8 cellular contexts compared by ENCODE assay signal in genomic region chrX:19350831-19351447, GRCh38. TPM values are rescaled to one million over a fixed set of nuclear protein-coding genes. Genes with fewer than 3 reads are reported as not detected.
DNase-seq lines count a peak whose midpoint lies in the region; ATAC-seq and TF ChIP-seq lines count a peak whose summit lies in the region.

No MANE protein-coding gene starts in this region.

- H3K27me3 ChIP-seq in tibial nerve: no peaks in the 10 kb centered on the region

- DNase-seq in activated T-cell treated with anti-CD3 and anti-CD28 coated beads, Interleukin-2, amount 50 U/mL, for 4 hours: no peak
- DNase-seq in activated T-cell treated with anti-CD3 and anti-CD28 coated beads, Interleukin-2, amount 50 U/mL, for 1 hour: no peak
- DNase-seq in NOMO-1 (lab: John Stamatoyannopoulos, UW; ENCODE audit: unreplicated experiment in 2 of 2): peak; percentile 80 to 91
- no peak for DNase-seq in tibial nerve (ENCODE audit: low spot score in 2 of 2)
- DNase-seq in substantia nigra (lab: John Stamatoyannopoulos, UW): no peak
- DNase-seq in NCI-H1694 treated with DMSO at 0.1 percent for 48 hours (lab: John Stamatoyannopoulos, UW): no peak

- ATAC-seq in activated T-cell treated with anti-CD3 and anti-CD28 coated beads, Interleukin-2, amount 50 U/mL, for 4 hours: peak; percentile 46 to 50
- peak; percentile 81 for ATAC-seq in HG02840 (IDR thresholded peaks at IDR 0.05; ENCODE audit: low FRiP score, unreplicated experiment)

- peaks cover 11% of the 10 kb centered on the region for H3K36me3 Mint-ChIP-seq in activated T-cell treated with anti-CD3 and anti-CD28 coated beads, Interleukin-2, amount 50 U/mL, for 4 hours (ENCODE audit: insufficient read depth)
- H3K36me3 Mint-ChIP-seq in stimulated activated naive CD8-positive, alpha-beta T cell treated with anti-CD3 and anti-CD28 coated beads, Interleukin-15, Interleukin-2, amounts not matched to agents 100 ng/mL and 50 ng/mL, for 24 hours (ENCODE audit: low read depth): peaks cover 40% of the 10 kb centered on the region

- no peaks in the 10 kb centered on the region for H3K27me3 Mint-ChIP-seq in activated T-cell treated with anti-CD3 and anti-CD28 coated beads, Interleukin-2, amount 50 U/mL, for 4 hours (ENCODE audit: low read depth)
- no peaks in the 10 kb centered on the region for H3K27me3 Mint-ChIP-seq in stimulated activated naive CD8-positive, alpha-beta T cell treated with anti-CD3 and anti-CD28 coated beads, Interleukin-15, Interleukin-2, amounts not matched to agents 100 ng/mL and 50 ng/mL, for 24 hours

- H3K27ac Mint-ChIP-seq in stimulated activated naive CD8-positive, alpha-beta T cell treated with anti-CD3 and anti-CD28 coated beads, Interleukin-15, Interleukin-2, amounts not matched to agents 100 ng/mL and 50 ng/mL, for 24 hours: peak overlapping the region; percentile 85

- TF ChIP-seq CTCF in tibial nerve (IDR thresholded peaks at IDR 0.05): no peak

- no peak for TF ChIP-seq EP300 in tibial nerve (IDR thresholded peaks at IDR 0.05)

- H3K4me1 Mint-ChIP-seq in activated T-cell treated with anti-CD3 and anti-CD28 coated beads, Interleukin-2, amount 50 U/mL, for 4 hours (ENCODE audit: low read depth): peaks cover 22% of the 10 kb centered on the region
- H3K4me1 Mint-ChIP-seq in stimulated activated naive CD8-positive, alpha-beta T cell treated with anti-CD3 and anti-CD28 coated beads, Interleukin-15, Interleukin-2, amounts not matched to agents 100 ng/mL and 50 ng/mL, for 24 hours (ENCODE audit: low read depth): peaks cover 45% of the 10 kb centered on the region

- 77 to 78% methylated on average over 9 of the region's 9 CpGs for WGBS in tibial nerve, 2 donors

- peaks cover 0 to 56% (median 0%) of the 10 kb centered on the region in 3 donors for H3K36me3 ChIP-seq in tibial nerve

- H3K27ac ChIP-seq in tibial nerve (no peak overlapping the region), substantia nigra (ENCODE audit: low read depth, low read length, poor library complexity, severe bottlenecking) (no peak overlapping the region)

- H3K9me3 Mint-ChIP-seq in activated T-cell treated with anti-CD3 and anti-CD28 coated beads, Interleukin-2, amount 50 U/mL, for 4 hours: no peaks in the 10 kb centered on the region
- H3K9me3 Mint-ChIP-seq in stimulated activated naive CD8-positive, alpha-beta T cell treated with anti-CD3 and anti-CD28 coated beads, Interleukin-15, Interleukin-2, amounts not matched to agents 100 ng/mL and 50 ng/mL, for 24 hours: no peaks in the 10 kb centered on the region

- peak overlapping the region; percentile 8 for H3K4me3 Mint-ChIP-seq in activated T-cell treated with anti-CD3 and anti-CD28 coated beads, Interleukin-2, amount 50 U/mL, for 4 hours
- peak overlapping the region; percentile 37 for H3K4me3 Mint-ChIP-seq in stimulated activated naive CD8-positive, alpha-beta T cell treated with anti-CD3 and anti-CD28 coated beads, Interleukin-15, Interleukin-2, amounts not matched to agents 100 ng/mL and 50 ng/mL, for 24 hours

- no peak for TF ChIP-seq POLR2A in tibial nerve (IDR thresholded peaks at IDR 0.05)

- H3K4me1 ChIP-seq in tibial nerve: peaks cover 0 to 12% (median 0%) of the 10 kb centered on the region in 4 donors

- H3K4me3 ChIP-seq in tibial nerve: no peak overlapping the region

- H3K9me3 ChIP-seq in tibial nerve: no peaks in the 10 kb centered on the region

RNA-seq across cellular contexts. Expression of gene PDHA1, which starts 7.2 kb away (rescaled TPM):
- total RNA-seq in activated T-cell treated with anti-CD3 and anti-CD28 coated beads, Interleukin-2, amount 50 U/mL, for 4 hours: 100 to 1,000 TPM; 226 to 249 (median 237) TPM
- 10 to 100 TPM; 45.6 to 99.6 (median 72.2) TPM for total RNA-seq in tibial nerve

Comparison
In these comparisons a context has a peak if more than half of its experiments do, and no peak if none do; other contexts are left out.
1. DNase-seq: peak in NOMO-1 (2 of 2); none in activated T-cell treated with anti-CD3 and anti-CD28 coated beads, Interleukin-2, amount 50 U/mL, for 4 hours (single experiment), activated T-cell treated with anti-CD3 and anti-CD28 coated beads, Interleukin-2, amount 50 U/mL, for 1 hour (single experiment), tibial nerve (0 of 2), substantia nigra (0 of 49) and NCI-H1694 treated with DMSO at 0.1 percent for 48 hours (single experiment).